ENCODE assay signal across 13 cellular contexts in the genomic region with DNA sequence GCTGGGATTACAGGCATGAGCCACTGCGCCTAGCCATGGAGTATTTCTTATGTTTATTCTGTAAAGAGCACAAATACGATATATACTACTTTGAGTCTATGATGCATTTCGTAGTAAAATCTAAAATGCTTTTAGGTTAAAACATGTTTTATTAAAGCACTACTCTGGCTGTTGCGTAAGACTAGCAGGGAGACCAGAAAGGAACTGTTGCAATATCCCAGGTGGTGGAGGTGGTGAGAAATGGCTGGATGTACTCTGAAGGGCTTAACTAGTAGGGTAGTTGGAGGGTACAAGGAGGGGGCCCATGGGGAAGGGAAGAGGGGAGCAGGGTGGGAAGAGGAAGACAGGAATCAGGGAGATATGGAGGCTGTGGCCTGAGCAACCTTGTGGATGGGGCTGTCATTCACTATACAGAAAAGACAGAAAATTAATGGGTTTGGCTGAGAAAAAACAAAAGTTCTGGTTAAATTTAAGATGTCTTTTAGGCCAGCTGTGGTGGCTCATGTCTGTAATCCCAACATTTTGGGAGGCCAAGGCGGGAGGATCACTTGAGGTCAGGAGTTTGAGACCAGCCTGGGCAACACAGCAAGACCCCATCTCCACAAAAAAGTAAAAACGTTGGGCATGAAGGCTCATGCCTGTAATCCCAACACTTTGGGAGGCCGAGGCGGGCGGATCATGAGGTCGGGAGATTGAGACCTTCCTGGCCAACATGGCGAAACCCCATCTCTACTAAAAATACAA. TPM values are rescaled to one million over a fixed set of nuclear protein-coding genes. Genes with fewer than 3 reads are reported as not detected.
A peak's percentile ranks its signal among the peaks of the same experiment; 100 is the strongest.
DNase-seq lines count a peak whose midpoint lies in the region; ATAC-seq and TF ChIP-seq lines count a peak whose summit lies in the region.
"Had no signal": no experiment of that assay in that cellular context is flagged by ENCODE, and none has a peak within 500 bp of the region (broad histone marks: within the 10 kb centered on the region; RNA-seq: fewer than 3 reads in every experiment).

No MANE protein-coding gene starts in this region.

- H2BK15ac ChIP-seq in mesenchymal stem cell (ENCODE audit: low read depth, poor library complexity, severe bottlenecking) = no peak overlapping the region

- H3K27me3 Mint-ChIP-seq in activated T-helper 1 cell treated with anti-CD3 and anti-CD28 coated beads, Interleukin-12 subunit alpha, Interleukin-12 subunit beta, Interleukin-2, Interleukin-4 antibody, amounts not matched to agents 30 ng/mL and 10 ng/mL and 1 ng/mL, durations not matched to agents 14 hours and 24 hours and 36 hours (ENCODE audit: insufficient read depth) = no peaks in the 10 kb centered on the region

- no peak for DNase-seq in activated T-helper 1 cell treated with anti-CD3 and anti-CD28 coated beads, Interleukin-12 subunit alpha, Interleukin-12 subunit beta, Interleukin-2, Interleukin-4 antibody, amounts not matched to agents 30 ng/mL and 10 ng/mL and 1 ng/mL, durations not matched to agents 14 hours and 24 hours and 36 hours (ENCODE audit: low spot score)
- peak; percentile 43 for DNase-seq in mesenchymal stem cell
- DNase-seq in gastrocnemius medialis = no peak
- DNase-seq in DMS79 treated with DMSO at 0.1 percent for 48 hours (lab: John Stamatoyannopoulos, UW) = no peak
- no peak for DNase-seq in upper lobe of left lung
- no peak for DNase-seq in HAP-1 (ENCODE audit: low spot score in 2 of 2)
- DNase-seq: activated CD4-positive, alpha-beta T cell treated with anti-CD3 and anti-CD28 coated beads for 1 hour; EL; NCI-H1694 treated with DMSO at 0.1 percent for 48 hours; ovary had no signal

- H3K9me3 ChIP-seq in DOHH2 (ENCODE audit: control insufficient read depth, insufficient read depth, low read length) (no peaks in the 10 kb centered on the region), KOPT-K1 (ENCODE audit: insufficient read depth, low read length, poor library complexity, severe bottlenecking) (no peaks in the 10 kb centered on the region), mesenchymal stem cell (ENCODE audit: control insufficient read depth, low read length) (no peaks in the 10 kb centered on the region), gastrocnemius medialis (no peaks in the 10 kb centered on the region), upper lobe of left lung (no peaks in the 10 kb centered on the region), HAP-1 (no peaks in the 10 kb centered on the region)
- H3K9me3 ChIP-seq: ovary had no signal

- peak overlapping the region; percentile 89 for H3K27ac ChIP-seq in DOHH2 (ENCODE audit: low read depth, low read length)
- peak overlapping the region; percentile 88 for H3K27ac ChIP-seq in KOPT-K1 (ENCODE audit: low read depth, low read length, poor library complexity, severe bottlenecking)
- H3K27ac ChIP-seq in mesenchymal stem cell (ENCODE audit: low read length, poor library complexity, severe bottlenecking) = no peak overlapping the region
- peak overlapping the region in 1 of 4 donors; percentile 9 for H3K27ac ChIP-seq in gastrocnemius medialis
- H3K27ac ChIP-seq in upper lobe of left lung = peak overlapping the region in 1 of 4 donors; percentile 61
- H3K27ac ChIP-seq: ovary had no signal

- no peak overlapping the region for H3K9ac ChIP-seq in mesenchymal stem cell (ENCODE audit: low read length)

- H4K20me1 ChIP-seq in DOHH2 (ENCODE audit: control insufficient read depth, insufficient read depth, low read depth, low read length) = peaks cover 3% of the 10 kb centered on the region; the same call in 1 of the 2 replicates

- peaks cover 61% of the 10 kb centered on the region for H3K4me1 ChIP-seq in DOHH2 (ENCODE audit: control insufficient read depth, low read length)
- H3K4me1 ChIP-seq in mesenchymal stem cell (ENCODE audit: control insufficient read depth, insufficient read depth, low read depth, low read length) = peaks cover 18% of the 10 kb centered on the region
- H3K4me1 ChIP-seq in gastrocnemius medialis = peaks cover 24 to 31% of the 10 kb centered on the region in 2 donors
- peaks cover 9 to 17% (median 13%) of the 10 kb centered on the region in 4 donors for H3K4me1 ChIP-seq in upper lobe of left lung
- no peaks in the 10 kb centered on the region for H3K4me1 ChIP-seq in HAP-1

- peaks cover 43% of the 10 kb centered on the region for H3K4me1 Mint-ChIP-seq in activated T-helper 1 cell treated with anti-CD3 and anti-CD28 coated beads, Interleukin-12 subunit alpha, Interleukin-12 subunit beta, Interleukin-2, Interleukin-4 antibody, amounts not matched to agents 30 ng/mL and 10 ng/mL and 1 ng/mL, durations not matched to agents 14 hours and 24 hours and 36 hours (ENCODE audit: low read depth)

- no peak overlapping the region for H2AFZ ChIP-seq in mesenchymal stem cell (ENCODE audit: low read depth, low read length)
- H2AFZ ChIP-seq: GM23338 had no signal

- peak overlapping the region; percentile 92 for H3K27ac Mint-ChIP-seq in activated T-helper 1 cell treated with anti-CD3 and anti-CD28 coated beads, Interleukin-12 subunit alpha, Interleukin-12 subunit beta, Interleukin-2, Interleukin-4 antibody, amounts not matched to agents 30 ng/mL and 10 ng/mL and 1 ng/mL, durations not matched to agents 14 hours and 24 hours and 36 hours

- H3F3A ChIP-seq in DOHH2 (ENCODE audit: control insufficient read depth, insufficient read depth) = peaks cover 4% of the 10 kb centered on the region; the same call in 1 of the 2 replicates

- peak overlapping the region in 1 of 2 experiments; percentile 42 for H3K18ac ChIP-seq in mesenchymal stem cell (ENCODE audit: low read depth in 1 of 2, low read length in 2 of 2)

- ATAC-seq in gastrocnemius medialis (no peak), upper lobe of left lung (ENCODE audit: low FRiP score in 2 of 2) (no peak)
- ATAC-seq: GM23338 had no signal

- H3K4me2 ChIP-seq in DOHH2 (ENCODE audit: low read length) = peak overlapping the region; percentile 96
- no peak overlapping the region for H3K4me2 ChIP-seq in mesenchymal stem cell (ENCODE audit: low read length, poor library complexity, severe bottlenecking)
- H3K4me2 ChIP-seq: GM23338 had no signal

- peak overlapping the region in 1 of 2 experiments; percentile 11 for H3K14ac ChIP-seq in mesenchymal stem cell (ENCODE audit: low read length in 2 of 2)

- H3K27me3 ChIP-seq in DOHH2 (ENCODE audit: control insufficient read depth, low read length) = no peaks in the 10 kb centered on the region
- no peaks in the 10 kb centered on the region for H3K27me3 ChIP-seq in mesenchymal stem cell (ENCODE audit: control insufficient read depth in 1 of 2, insufficient read depth in 1 of 2, low read length in 2 of 2)
- no peaks in the 10 kb centered on the region for H3K27me3 ChIP-seq in gastrocnemius medialis
- no peaks in the 10 kb centered on the region for H3K27me3 ChIP-seq in upper lobe of left lung
- no peaks in the 10 kb centered on the region for H3K27me3 ChIP-seq in HAP-1 (ENCODE audit: low read depth)
- H3K27me3 ChIP-seq: ovary had no signal

- TF ChIP-seq CTCF in DOHH2 (IDR thresholded peaks at IDR 0.05; ENCODE audit: low read depth, low read length, poor library complexity, severe bottlenecking) (no peak), gastrocnemius medialis (IDR thresholded peaks at IDR 0.05 in 4 of 5, conservative IDR thresholded peaks at IDR 0.05 in 1 of 5) (no peak), upper lobe of left lung (IDR thresholded peaks at IDR 0.05) (no peak)

- H3K36me3 ChIP-seq in DOHH2 (ENCODE audit: control insufficient read depth, low read length) (peaks cover 33% of the 10 kb centered on the region), KOPT-K1 (ENCODE audit: insufficient read depth, low read length) (peaks cover 24% of the 10 kb centered on the region), mesenchymal stem cell (ENCODE audit: control insufficient read depth in 1 of 2, insufficient read depth in 2 of 2, low read depth in 1 of 2, low read length in 2 of 2) (peaks cover 12 to 40% of the 10 kb centered on the region in 2 experiments), gastrocnemius medialis (peaks cover 0 to 10% of the 10 kb centered on the region in 2 donors), upper lobe of left lung (peaks cover 0 to 24% (median 12%) of the 10 kb centered on the region in 4 donors), HAP-1 (replicated peaks) (0 out of 2 replicates have a peak, but pooled peaks cover 1% of the 10 kb centered on the region)
- H3K36me3 ChIP-seq: ovary had no signal

- H2BK120ac ChIP-seq in mesenchymal stem cell (ENCODE audit: low read depth, low read length) = no peak overlapping the region

- no peak overlapping the region for H2AK5ac ChIP-seq in mesenchymal stem cell (ENCODE audit: low read length, severe bottlenecking)

- H3K79me1 ChIP-seq in mesenchymal stem cell (replicated peaks; ENCODE audit: low read length, poor library complexity, severe bottlenecking) = peaks cover 52% of the 10 kb centered on the region

- H3K23ac ChIP-seq in mesenchymal stem cell (ENCODE audit: low read length in 2 of 2) = no peak overlapping the region

- H3K4me3 ChIP-seq in DOHH2 (ENCODE audit: low read length) (peak overlapping the region; percentile 74), mesenchymal stem cell (ENCODE audit: insufficient read depth in 1 of 2, low read depth in 1 of 2, low read length in 2 of 2) (no peak overlapping the region), gastrocnemius medialis (no peak overlapping the region), upper lobe of left lung (no peak overlapping the region), HAP-1 (no peak overlapping the region)
- H3K4me3 ChIP-seq: GM23338, ovary had no signal

- H2BK12ac ChIP-seq in mesenchymal stem cell (ENCODE audit: low read length in 2 of 2) = peak overlapping the region in 1 of 2 experiments; percentile 29

- no peak overlapping the region for H2BK5ac ChIP-seq in mesenchymal stem cell (ENCODE audit: low read depth, low read length, poor library complexity, severe bottlenecking)

- no peak for TF ChIP-seq EP300 in upper lobe of left lung (IDR thresholded peaks at IDR 0.05)

- H4K8ac ChIP-seq in mesenchymal stem cell (ENCODE audit: low read length) = no peak overlapping the region

- in situ Hi-C loops in gastrocnemius medialis (cut with MboI; ENCODE audit: low sequenced_read_pairs in 4 of 4) = no loop called here
- in situ Hi-C loops in HAP-1 (cut with MboI; ENCODE audit: low sequenced_read_pairs) = no loop called here

- H4K91ac ChIP-seq in mesenchymal stem cell (ENCODE audit: low read length) = no peak overlapping the region

- intact Hi-C loops in activated T-helper 1 cell treated with anti-CD3 and anti-CD28 coated beads, Interleukin-12 subunit alpha, Interleukin-12 subunit beta, Interleukin-2, Interleukin-4 antibody, amounts not matched to agents 30 ng/mL and 10 ng/mL and 1 ng/mL, durations not matched to agents 14 hours and 24 hours and 36 hours (cut with micrococcal nuclease) = loop anchor here (5.0 to 10.0 kb wide), 2 partner anchors 119 to 332 kb away; partner anchors contain the start of genes COG4 and SF3B3
- intact Hi-C loops in gastrocnemius medialis (cut with DNase I; ENCODE audit: low total_unique reads) = no loop called here

- peak overlapping the region; percentile 10 for H3K4me3 Mint-ChIP-seq in activated T-helper 1 cell treated with anti-CD3 and anti-CD28 coated beads, Interleukin-12 subunit alpha, Interleukin-12 subunit beta, Interleukin-2, Interleukin-4 antibody, amounts not matched to agents 30 ng/mL and 10 ng/mL and 1 ng/mL, durations not matched to agents 14 hours and 24 hours and 36 hours
- H3K4me3 Mint-ChIP-seq: GM23338 had no signal

- peaks cover 75% of the 10 kb centered on the region for H3K79me2 ChIP-seq in DOHH2 (ENCODE audit: control insufficient read depth, low read length)

- H3K9me3 Mint-ChIP-seq in activated T-helper 1 cell treated with anti-CD3 and anti-CD28 coated beads, Interleukin-12 subunit alpha, Interleukin-12 subunit beta, Interleukin-2, Interleukin-4 antibody, amounts not matched to agents 30 ng/mL and 10 ng/mL and 1 ng/mL, durations not matched to agents 14 hours and 24 hours and 36 hours = no peaks in the 10 kb centered on the region
- H3K9me3 Mint-ChIP-seq: GM23338 had no signal

- H3K4ac ChIP-seq in mesenchymal stem cell (ENCODE audit: low read depth in 1 of 2, low read length in 2 of 2) = no peak overlapping the region

- H3K9me2 ChIP-seq in DOHH2 (replicated peaks; ENCODE audit: control insufficient read depth, low read length) = no peaks in the 10 kb centered on the region

- 98% methylated on average over 6 of the region's 11 CpGs for WGBS in mesenchymal stem cell
- WGBS in upper lobe of left lung, 2 donors = 88% methylated on average over 11 of the region's 11 CpGs

- peaks cover 11% of the 10 kb centered on the region for H3K36me3 Mint-ChIP-seq in activated T-helper 1 cell treated with anti-CD3 and anti-CD28 coated beads, Interleukin-12 subunit alpha, Interleukin-12 subunit beta, Interleukin-2, Interleukin-4 antibody, amounts not matched to agents 30 ng/mL and 10 ng/mL and 1 ng/mL, durations not matched to agents 14 hours and 24 hours and 36 hours (ENCODE audit: low read depth)

- TF ChIP-seq POLR2A in gastrocnemius medialis (IDR thresholded peaks at IDR 0.05) = no peak
- no peak for TF ChIP-seq POLR2A in upper lobe of left lung (IDR thresholded peaks at IDR 0.05)

RNA-seq across cellular contexts. Expression of gene ST3GAL2, which starts 35.8 kb away (rescaled TPM):
- 35.6 and 37.7 TPM in 2 replicates for total RNA-seq in activated T-helper 1 cell treated with anti-CD3 and anti-CD28 coated beads, Interleukin-12 subunit alpha, Interleukin-12 subunit beta, Interleukin-2, Interleukin-4 antibody, amounts not matched to agents 30 ng/mL and 10 ng/mL and 1 ng/mL, durations not matched to agents 14 hours and 24 hours and 36 hours
- 52.5 TPM for polyA plus RNA-seq in mesenchymal stem cell (2013, experiment 1 of 2)
- 48.9 TPM for polyA plus RNA-seq in mesenchymal stem cell (2013, experiment 2 of 2)
- total RNA-seq in gastrocnemius medialis = 10 to 100 TPM; 12.8 to 27.7 (median 22.1) TPM
- 10 to 100 TPM; 12.5 to 50.3 (median 26.1) TPM for total RNA-seq in upper lobe of left lung

RNA-seq across cellular contexts. Expression of gene FCSK, which starts 51.3 kb away (rescaled TPM):
- total RNA-seq in activated T-helper 1 cell treated with anti-CD3 and anti-CD28 coated beads, Interleukin-12 subunit alpha, Interleukin-12 subunit beta, Interleukin-2, Interleukin-4 antibody, amounts not matched to agents 30 ng/mL and 10 ng/mL and 1 ng/mL, durations not matched to agents 14 hours and 24 hours and 36 hours = 19.7 and 21.0 TPM in 2 replicates
- 3.7 TPM for polyA plus RNA-seq in mesenchymal stem cell (2013, experiment 1 of 2)
- 3.7 TPM for polyA plus RNA-seq in mesenchymal stem cell (2013, experiment 2 of 2)
- 10 to 100 TPM in 2 of 4 donors, 1 to 10 TPM in 2; 8.0 to 13.5 (median 11.1) TPM for total RNA-seq in gastrocnemius medialis
- 10 to 100 TPM; 16.0 to 51.3 (median 24.5) TPM for total RNA-seq in upper lobe of left lung

RNA-seq across cellular contexts. Expression of gene DDX19A, which starts 56.4 kb away (rescaled TPM):
- 66.6 and 70.3 TPM in 2 replicates for total RNA-seq in activated T-helper 1 cell treated with anti-CD3 and anti-CD28 coated beads, Interleukin-12 subunit alpha, Interleukin-12 subunit beta, Interleukin-2, Interleukin-4 antibody, amounts not matched to agents 30 ng/mL and 10 ng/mL and 1 ng/mL, durations not matched to agents 14 hours and 24 hours and 36 hours
- polyA plus RNA-seq in mesenchymal stem cell (2013, experiment 1 of 2) = 30.5 TPM
- polyA plus RNA-seq in mesenchymal stem cell (2013, experiment 2 of 2) = 31.1 TPM
- 100 to 1,000 TPM in 2 of 4 donors, 10 to 100 TPM in 2; 44.6 to 112 (median 88.1) TPM for total RNA-seq in gastrocnemius medialis
- total RNA-seq in upper lobe of left lung = 10 to 100 TPM; 28.6 to 46.1 (median 31.7) TPM
